Comparison of ENCODE assay signal across 38 cellular contexts in genomic region chr6:24240380-24240779, GRCh38.
"Had no signal": no experiment of that assay in that cellular context is flagged by ENCODE, and none has a peak within 500 bp of the region (broad histone marks: within the 10 kb centered on the region; RNA-seq: fewer than 3 reads in every experiment).

No MANE protein-coding gene starts in this region.

- ATAC-seq: activated CD8-positive, alpha-beta T cell treated with anti-CD3 and anti-CD28 coated beads for 36 hours; activated naive CD4-positive, alpha-beta T cell treated with anti-CD3 and anti-CD28 coated beads, Interleukin-2, amount 50 U/mL, for 72 hours; activated T-cell treated with anti-CD3 and anti-CD28 coated beads, Interleukin-2, amount 50 U/mL, for 4 hours; activated T-cell treated with anti-CD3 and anti-CD28 coated beads, Interleukin-2, amount 50 U/mL, for 72 hours; activated T-helper 17 cell treated with anti-CD3 and anti-CD28 coated beads, Interleukin-2, amount 50 U/mL, for 72 hours had no signal

- H3K27ac ChIP-seq: adrenal gland, cardiac muscle cell, VCaP had no signal

- FAIRE-seq: astrocyte, bronchial epithelial cell, TTC549 had no signal

- H3K4me3 Mint-ChIP-seq: activated B cell treated with CpG ODN at 0.5 μM for 24 hours; activated CD4-positive, alpha-beta memory T cell treated with anti-CD3 and anti-CD28 coated beads for 36 hours; activated CD4-positive, alpha-beta T cell treated with anti-CD3 and anti-CD28 coated beads, Interleukin-2, amount 10 ng/mL, durations not matched to agents 24 days and 14 days; activated CD8-positive, alpha-beta T cell treated with anti-CD3 and anti-CD28 coated beads for 36 hours; activated naive CD4-positive, alpha-beta T cell treated with anti-CD3 and anti-CD28 coated beads for 36 hours; activated naive CD8-positive, alpha-beta T cell treated with anti-CD3 and anti-CD28 coated beads for 36 hours; activated T-cell treated with anti-CD3 and anti-CD28 coated beads, Interleukin-2, amount 50 U/mL, for 4 hours; activated T-cell treated with anti-CD3 and anti-CD28 coated beads, Interleukin-2, amount 50 U/mL, for 72 hours; activated T-helper 1 cell treated with anti-CD3 and anti-CD28 coated beads, Interleukin-12 subunit alpha, Interleukin-12 subunit beta, Interleukin-2, Interleukin-4 antibody, amounts not matched to agents 30 ng/mL and 10 ng/mL and 1 ng/mL, durations not matched to agents 14 hours and 24 hours and 36 hours; activated T-helper 17 cell treated with anti-CD3 and anti-CD28 coated beads, Interleukin-2, amount 50 U/mL, for 72 hours; brain; central memory CD8-positive, alpha-beta T cell; T-helper 1 cell treated with Interleukin-12 subunit alpha and Interleukin-12 subunit beta and Interleukin-4 antibody, amounts not matched to agents 30 μg/mL and 1 μg/mL, for 36 hours; T-helper 2 cell treated with Interferon-gamma antibody and Interleukin-4, amounts not matched to agents 5 μg/mL and 100 μg/mL, for 36 hours had no signal

- DNase-seq: activated B cell treated with CpG ODN at 0.5 μM for 24 hours; activated CD4-positive, alpha-beta memory T cell treated with anti-CD3 and anti-CD28 coated beads for 36 hours; activated CD4-positive, alpha-beta T cell treated with anti-CD3 and anti-CD28 coated beads for 4 hours; activated CD4-positive, alpha-beta T cell treated with anti-CD3 and anti-CD28 coated beads, Interleukin-2, amount 10 ng/mL, durations not matched to agents 24 days and 14 days; activated CD4-positive, alpha-beta T cell treated with anti-CD3 and anti-CD28 coated beads, Interleukin-2, amount 50 U/mL, for 1 hour; activated CD4-positive, alpha-beta T cell treated with anti-CD3 and anti-CD28 coated beads, Interleukin-2, amount 50 U/mL, for 4 hours; activated CD4-positive, CD25-positive, alpha-beta regulatory T cell treated with anti-CD3 and anti-CD28 coated beads, Interleukin-2, amount 50 U/mL, for 72 hours; activated CD8-positive, alpha-beta memory T cell treated with anti-CD3 and anti-CD28 coated beads, Interleukin-2, amount 50 U/mL, for 4 hours; activated CD8-positive, alpha-beta T cell treated with anti-CD3 and anti-CD28 coated beads for 36 hours; activated effector memory CD4-positive, alpha-beta T cell treated with anti-CD3 and anti-CD28 coated beads, Interleukin-2, amount 50 U/mL, for 16 hours; activated gamma-delta T cell treated with Interleukin-2 at 50 U/mL for 16 hours; activated naive CD4-positive, alpha-beta T cell; activated naive CD4-positive, alpha-beta T cell treated with anti-CD3 and anti-CD28 coated beads for 36 hours; activated naive CD4-positive, alpha-beta T cell treated with anti-CD3 and anti-CD28 coated beads, Interleukin-2, amount 50 U/mL, for 16 hours; activated naive CD8-positive, alpha-beta T cell treated with anti-CD3 and anti-CD28 coated beads for 36 hours; activated T-cell treated with anti-CD3 and anti-CD28 coated beads for 4 hours; activated T-cell treated with anti-CD3 and anti-CD28 coated beads, Interleukin-2, amount 50 U/mL, for 1 hour; activated T-cell treated with anti-CD3 and anti-CD28 coated beads, Interleukin-2, amount 50 U/mL, for 4 hours; activated T-cell treated with anti-CD3 and anti-CD28 coated beads, Interleukin-2, amount 50 U/mL, for 72 hours; adrenal gland; amniotic stem cell; aorta; caudate nucleus; cerebellar nuclear complex; T-helper 2 cell; T-helper 9 cell had no signal

- H3K9me3 Mint-ChIP-seq: activated B cell treated with CpG ODN at 0.5 μM for 24 hours; activated naive CD4-positive, alpha-beta T cell treated with anti-CD3 and anti-CD28 coated beads for 36 hours; activated T-helper 17 cell treated with anti-CD3 and anti-CD28 coated beads, Interleukin-2, amount 50 U/mL, for 72 hours; central memory CD8-positive, alpha-beta T cell had no signal

- H3K36me3 Mint-ChIP-seq: activated CD4-positive, alpha-beta memory T cell treated with anti-CD3 and anti-CD28 coated beads for 36 hours; activated naive CD8-positive, alpha-beta T cell treated with anti-CD3 and anti-CD28 coated beads for 36 hours; brain had no signal

- H3K36me3 ChIP-seq: adrenal gland, cardiac muscle cell had no signal

- H3K27me3 ChIP-seq: adrenal gland, cardiac muscle cell had no signal

- H3K4me3 ChIP-seq: adrenal gland, cardiac muscle cell had no signal

- H3K9me3 ChIP-seq: adrenal gland had no signal

- H3K4me1 ChIP-seq: adrenal gland had no signal

- H3K4me1 Mint-ChIP-seq: activated B cell treated with CpG ODN at 0.5 μM for 24 hours; activated naive CD8-positive, alpha-beta T cell treated with anti-CD3 and anti-CD28 coated beads for 36 hours; activated T-helper 17 cell treated with anti-CD3 and anti-CD28 coated beads, Interleukin-2, amount 50 U/mL, for 72 hours; brain; central memory CD8-positive, alpha-beta T cell had no signal

- H3K27ac Mint-ChIP-seq: activated B cell treated with CpG ODN at 0.5 μM for 24 hours; activated CD4-positive, alpha-beta memory T cell treated with anti-CD3 and anti-CD28 coated beads for 36 hours; activated CD4-positive, alpha-beta T cell treated with anti-CD3 and anti-CD28 coated beads, Interleukin-2, amount 10 ng/mL, durations not matched to agents 24 days and 14 days; activated CD8-positive, alpha-beta T cell treated with anti-CD3 and anti-CD28 coated beads for 36 hours; activated naive CD4-positive, alpha-beta T cell treated with anti-CD3 and anti-CD28 coated beads for 36 hours; activated naive CD4-positive, alpha-beta T cell treated with anti-CD3 and anti-CD28 coated beads, Interleukin-2, amount 50 U/mL, for 72 hours; activated naive CD8-positive, alpha-beta T cell treated with anti-CD3 and anti-CD28 coated beads for 36 hours; activated T-cell treated with anti-CD3 and anti-CD28 coated beads, Interleukin-2, amount 50 U/mL, for 72 hours; activated T-helper 1 cell treated with anti-CD3 and anti-CD28 coated beads, Interleukin-12 subunit alpha, Interleukin-12 subunit beta, Interleukin-2, Interleukin-4 antibody, amounts not matched to agents 30 ng/mL and 10 ng/mL and 1 ng/mL, durations not matched to agents 14 hours and 24 hours and 36 hours; activated T-helper 17 cell treated with anti-CD3 and anti-CD28 coated beads, Interleukin-2, amount 50 U/mL, for 72 hours; brain; T-helper 1 cell treated with Interleukin-12 subunit alpha and Interleukin-12 subunit beta and Interleukin-4 antibody, amounts not matched to agents 30 μg/mL and 1 μg/mL, for 36 hours; T-helper 2 cell treated with Interferon-gamma antibody and Interleukin-4, amounts not matched to agents 5 μg/mL and 100 μg/mL, for 36 hours had no signal
